In the genomic region with DNA sequence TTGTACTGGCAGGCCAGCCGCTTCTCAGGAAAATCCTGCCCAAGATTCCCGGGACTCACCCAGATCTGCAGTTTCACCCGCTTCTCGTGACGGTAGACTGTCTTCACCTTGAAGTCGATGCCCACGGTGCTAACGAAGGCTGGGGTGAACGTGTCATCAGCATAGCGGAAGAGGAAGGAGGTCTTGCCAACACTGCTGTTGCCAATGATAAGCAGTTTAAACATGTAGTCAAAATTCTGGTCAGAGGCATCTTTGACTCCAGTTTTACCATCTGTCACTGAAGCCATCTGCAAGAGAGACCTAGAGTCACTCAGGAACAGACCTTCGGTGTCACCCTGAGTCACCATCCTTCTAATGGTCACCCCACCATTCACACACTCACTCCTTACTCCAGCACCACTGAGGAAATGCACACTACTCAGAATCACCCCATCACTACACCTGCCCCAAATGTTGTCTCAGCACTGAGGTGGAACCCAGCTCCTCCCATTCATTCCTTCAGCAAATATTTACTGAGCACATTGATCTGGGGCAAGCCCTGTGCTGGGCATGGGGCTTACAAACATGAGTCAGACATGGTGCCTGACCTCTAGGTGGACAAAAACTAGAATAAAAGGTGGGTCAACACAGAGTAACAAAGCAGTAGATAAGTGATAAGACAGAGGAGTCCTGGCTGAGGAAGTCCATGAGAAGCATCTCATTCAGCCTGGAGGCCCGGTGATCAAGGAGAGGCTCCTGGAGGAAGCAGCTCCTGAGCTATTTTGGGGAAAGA, we compare ENCODE assay signal across 24 cellular contexts. TPM values are rescaled to one million over a fixed set of nuclear protein-coding genes. Genes with fewer than 3 reads are reported as not detected.
DNase-seq lines count a peak whose midpoint lies in the region; ATAC-seq, FAIRE-seq and TF ChIP-seq lines count a peak whose summit lies in the region.
"Had no signal": no experiment of that assay in that cellular context is flagged by ENCODE, and none has a peak within 500 bp of the region (broad histone marks: within the 10 kb centered on the region; RNA-seq: fewer than 3 reads in every experiment).

No MANE protein-coding gene starts in this region.

- no peak overlapping the region for H2BK120ac ChIP-seq in H1 (replicated peaks; ENCODE audit: low read depth, low read length)

- H4K20me1 ChIP-seq in HCT116 (ENCODE audit: insufficient read depth), result no peaks in the 10 kb centered on the region
- H4K20me1 ChIP-seq in H1 (replicated peaks in 1 of 2; ENCODE audit: control insufficient read depth in 1 of 2, insufficient read depth in 2 of 2, low read length in 2 of 2), result no peaks in the 10 kb centered on the region

- no peaks in the 10 kb centered on the region for H3K79me2 ChIP-seq in HCT116 (ENCODE audit: insufficient read depth, low read length)
- H3K79me2 ChIP-seq in H1 (ENCODE audit: control insufficient read depth in 1 of 2, insufficient read depth in 2 of 2, low read length in 2 of 2), result peaks cover 0 to 4% of the 10 kb centered on the region in 2 experiments; a peak in 1 of 4 replicates

- no peaks in the 10 kb centered on the region for H3K9me2 ChIP-seq in HCT116 (ENCODE audit: insufficient read depth)

- H3K27me3 ChIP-seq in HCT116 (ENCODE audit: insufficient read depth, low read length) (no peaks in the 10 kb centered on the region), H1 (replicated peaks in 1 of 4; ENCODE audit: control insufficient read depth in 3 of 4, extremely low read depth in 1 of 4, insufficient read depth in 3 of 4, low read length in 3 of 4) (no peaks in the 10 kb centered on the region), small intestine (ENCODE audit: control insufficient read depth in 2 of 2, insufficient read depth in 2 of 2, low read length in 2 of 2) (no peaks in the 10 kb centered on the region)
- H3K27me3 ChIP-seq: adrenal gland, breast epithelium, colonic mucosa had no signal

- H3K23me2 ChIP-seq in H1 (ENCODE audit: low read depth, low read length), result no peaks in the 10 kb centered on the region

- no TSS peak for BruUV-seq in HCT116 (replicated peaks; lab: Mats Ljungman, UMichigan)

- FAIRE-seq in H1 (lab: Jason Lieb, UNC), result no peak
- FAIRE-seq in small intestine (lab: Jason Lieb, UNC), result no peak
- FAIRE-seq: keratinocyte had no signal

- no peak overlapping the region for H4K8ac ChIP-seq in H1 (ENCODE audit: extremely low read depth, insufficient read depth, low read length)

- H2BK15ac ChIP-seq in H1 (ENCODE audit: low read length), result no peak overlapping the region

- TF ChIP-seq POLR2A in HCT116 (IDR thresholded peaks at IDR 0.05; ENCODE audit: borderline replicate concordance, extremely low read depth, insufficient read depth, insufficient read length) (no peak), H1 (IDR thresholded peaks at IDR 0.05; ENCODE audit: control extremely low read depth in 1 of 2, low read depth in 2 of 2, low read length in 2 of 2) (no peak)

- TF ChIP-seq EP300 in H1 (IDR thresholded peaks at IDR 0.05; ENCODE audit: borderline replicate concordance in 1 of 2, low read depth in 2 of 2, low read length in 2 of 2), result no peak

- H3K4me3 ChIP-seq in HCT116 (replicated peaks in 1 of 2; ENCODE audit: low read depth in 1 of 2, low read length in 2 of 2) (no peak overlapping the region), H1 (ENCODE audit: extremely low read depth in 1 of 4, insufficient read depth in 2 of 4, low read depth in 3 of 4, low read length in 4 of 4) (no peak overlapping the region), small intestine (ENCODE audit: low read depth in 1 of 2, low read length in 2 of 2) (no peak overlapping the region)
- H3K4me3 ChIP-seq: adrenal gland, breast epithelium, colonic mucosa, tibial nerve had no signal

- no peak overlapping the region for H3K18ac ChIP-seq in H1 (ENCODE audit: extremely low read depth, low read length)

- H3K4ac ChIP-seq in H1 (replicated peaks; ENCODE audit: insufficient read length, low read depth, low read length), result no peak overlapping the region

- no peak overlapping the region for H3K23ac ChIP-seq in H1 (ENCODE audit: insufficient read length)

- no peak overlapping the region for H3K56ac ChIP-seq in H1 (replicated peaks; ENCODE audit: insufficient read length, low read depth, low read length)

- H3K27ac ChIP-seq in HCT116 (ENCODE audit: low read depth, low read length), result 0 out of 2 replicates have a peak overlapping the region, but pooled peaks have one; percentile 8
- H3K27ac ChIP-seq in H1 (ENCODE audit: low read depth, low read length), result no peak overlapping the region
- H3K27ac ChIP-seq in small intestine (ENCODE audit: low read depth in 1 of 2, low read length in 1 of 2), result no peak overlapping the region
- H3K27ac ChIP-seq: adrenal gland, breast epithelium, colonic mucosa, neutrophil, tibial nerve had no signal

- peak overlapping the region; percentile 66; the same call in 1 of the 2 replicates for H2BK5ac ChIP-seq in H1 (ENCODE audit: low read depth, low read length)

- H3K9me3 ChIP-seq in HCT116 (ENCODE audit: control insufficient read depth in 1 of 2, insufficient read depth in 1 of 2, low read depth in 1 of 2, low read length in 2 of 2) (no peaks in the 10 kb centered on the region), H1 (ENCODE audit: insufficient read depth in 2 of 2, low read depth in 1 of 2, low read length in 1 of 2) (no peaks in the 10 kb centered on the region), small intestine (ENCODE audit: control insufficient read depth, low read depth) (no peaks in the 10 kb centered on the region)
- H3K9me3 ChIP-seq: adrenal gland, breast epithelium, colonic mucosa, neutrophil, tibial nerve had no signal

- CTCF ChIA-PET in HCT116 (lab: Charles Lee) (no interaction called here), H1 (lab: Charles Lee; ENCODE audit: partially characterized antibody) (interaction anchor here (1.1 kb wide), 1 partner anchor 22 kb away, joined by 3 read pairs; no protein-coding TSS in a partner anchor)

- H2AK5ac ChIP-seq in H1 (ENCODE audit: low read depth, low read length), result no peak overlapping the region

- intact Hi-C loops in HCT116 (cut with micrococcal nuclease), result no loop called here

- H4K91ac ChIP-seq in H1 (replicated peaks; ENCODE audit: insufficient read length, low read length), result no peak overlapping the region

- RAD21 ChIA-PET in HCT116 (lab: Charles Lee; ENCODE audit: low non-redundant PET in 1 of 2, low total read pairs in 2 of 2, uncharacterized antibody in 2 of 2, unreplicated experiment in 2 of 2), result no interaction called here

- peaks cover 15 to 29% of the 10 kb centered on the region in 2 experiments; a peak in 3 of 4 replicates for H3K4me1 ChIP-seq in HCT116 (ENCODE audit: control insufficient read depth in 1 of 2, insufficient read depth in 2 of 2, low read length in 2 of 2)
- no peaks in the 10 kb centered on the region for H3K4me1 ChIP-seq in H1 (replicated peaks in 1 of 4; ENCODE audit: control insufficient read depth in 3 of 4, insufficient read depth in 4 of 4, low read length in 3 of 4)
- H3K4me1 ChIP-seq in small intestine (ENCODE audit: control insufficient read depth in 2 of 2, insufficient read depth in 1 of 2, low read depth in 1 of 2, low read length in 1 of 2), result no peaks in the 10 kb centered on the region
- H3K4me1 ChIP-seq: adrenal gland, breast epithelium, colonic mucosa, tibial nerve had no signal

- H3K4me2 ChIP-seq in HCT116 (ENCODE audit: low read length), result peak overlapping the region; percentile 14; the same call in 1 of the 2 replicates
- no peak overlapping the region for H3K4me2 ChIP-seq in H1 (ENCODE audit: insufficient read depth in 1 of 2, low read depth in 2 of 2, low read length in 2 of 2)

- no peak overlapping the region for H2BK20ac ChIP-seq in H1 (ENCODE audit: low read length)

- peaks cover 0 to 4% of the 10 kb centered on the region in 2 experiments; a peak in 2 of 4 replicates for H3K36me3 ChIP-seq in HCT116 (ENCODE audit: control insufficient read depth in 1 of 2, insufficient read depth in 2 of 2, low read length in 2 of 2)
- peaks cover 7 to 61% (median 27%) of the 10 kb centered on the region in 4 experiments for H3K36me3 ChIP-seq in H1 (ENCODE audit: control insufficient read depth in 2 of 4, insufficient read depth in 4 of 4, low read length in 3 of 4)
- H3K36me3 ChIP-seq in small intestine (ENCODE audit: control insufficient read depth in 2 of 2, insufficient read depth in 2 of 2, low read length in 2 of 2), result no peaks in the 10 kb centered on the region
- H3K36me3 ChIP-seq: adrenal gland, breast epithelium, colonic mucosa, neutrophil, tibial nerve had no signal

- H3K14ac ChIP-seq in H1 (ENCODE audit: insufficient read length), result no peak overlapping the region

- DNase-seq in HCT116 (ENCODE audit: low read depth, low spot score) (no peak), NCI-H748 (lab: John Stamatoyannopoulos, UW; ENCODE audit: unreplicated experiment) (peak; percentile 77), H1 (ENCODE audit: low read depth in 1 of 2, low spot score in 2 of 2) (no peak), small intestine (peak; percentile 23), NCI-H82 treated with DMSO at 0.1 percent for 48 hours (lab: John Stamatoyannopoulos, UW; ENCODE audit: unreplicated experiment) (no peak), DMS153 (lab: John Stamatoyannopoulos, UW) (no peak)
- no peak for DNase-seq in stimulated activated CD4-positive, alpha-beta T cell treated with anti-CD3 and anti-CD28 coated beads, Interleukin-12 subunit alpha, Interleukin-12 subunit beta, amount 100 ng/mL, for 4 hours
- DNase-seq: activated B cell treated with CpG ODN at 0.5 μM for 24 hours; activated T-cell treated with anti-CD3 and anti-CD28 coated beads, Interleukin-2, amount 50 U/mL, for 1 hour; adrenal gland; AML-193; colonic mucosa; Karpas-422; MV-4-11; NCI-H1694 treated with DMSO at 0.1 percent for 48 hours; NCI-H446; stimulated activated CD4-positive, alpha-beta T cell treated with anti-CD3 and anti-CD28 coated beads, Interleukin-4, amount 100 ng/mL, for 1 hour; stimulated activated naive CD8-positive, alpha-beta T cell treated with anti-CD3 and anti-CD28 coated beads, Interleukin-15, Interleukin-2, amounts not matched to agents 100 U/mL and 50 U/mL, for 24 hours had no signal

- no peak overlapping the region for H3K9ac ChIP-seq in HCT116 (ENCODE audit: low read length)
- H3K9ac ChIP-seq in H1 (replicated peaks in 1 of 4; ENCODE audit: extremely low read depth in 1 of 4, low read depth in 3 of 4, low read length in 3 of 4), result no peak overlapping the region

- H2AFZ ChIP-seq in HCT116 (ENCODE audit: low read depth, low read length, poor library complexity, severe bottlenecking), result no peak overlapping the region
- H2AFZ ChIP-seq in H1 (ENCODE audit: low read length), result no peak overlapping the region

- POLR2A ChIA-PET in HCT116 (lab: Charles Lee), result no interaction called here
- POLR2A ChIA-PET in H1 (lab: Charles Lee; ENCODE audit: partially characterized antibody), result interaction anchor here (1.1 to 1.6 kb wide), 3 partner anchors 8 to 13 kb away, joined by 3 to 5 read pairs (median 3); no protein-coding TSS in a partner anchor

- no peak overlapping the region for H4K5ac ChIP-seq in H1 (ENCODE audit: insufficient read length, low read depth, low read length)

- TF ChIP-seq RAD21 in HCT116 (IDR thresholded peaks at IDR 0.05; ENCODE audit: low read depth), result no peak
- TF ChIP-seq RAD21 in H1 (IDR thresholded peaks at IDR 0.05 in 1 of 2, conservative IDR thresholded peaks at IDR 0.05 in 1 of 2; ENCODE audit: low read depth in 2 of 2, low read length in 2 of 2), result no peak

- TF ChIP-seq CTCF in HCT116 (IDR thresholded peaks at IDR 0.05 in 2 of 3, conservative IDR thresholded peaks at IDR 0.05 in 1 of 3; ENCODE audit: borderline replicate concordance in 1 of 3, insufficient read depth in 1 of 3, low read depth in 2 of 3, low read length in 2 of 3) (no peak), H1 (IDR thresholded peaks at IDR 0.05; ENCODE audit: control extremely low read depth in 1 of 3, insufficient read depth in 1 of 3, low read depth in 1 of 3, low read length in 3 of 3) (no peak)

- H3K79me1 ChIP-seq in H1 (ENCODE audit: low read depth, low read length), result no peaks in the 10 kb centered on the region

- 91% methylated on average over 12 of the region's 12 CpGs; no CpG with 5 or more reads in 1 of the 2 experiments for WGBS in H1 (ENCODE audit: extremely low coverage in 1 of 2, insufficient coverage in 1 of 2, insufficient read length in 1 of 2, insufficient replicate concordance in 2 of 2, low coverage in 1 of 2, low lambda C conversion rate in 2 of 2, missing lambda C conversion rate in 1 of 2), 2 experiments
- WGBS in small intestine, 3 donors, result 81 to 87% (median 82%) methylated on average over 12 of the region's 12 CpGs

- no peak overlapping the region for H2BK12ac ChIP-seq in H1 (ENCODE audit: low read depth, low read length)

- ATAC-seq in HCT116 (peak; percentile 33), HG02588 (IDR thresholded peaks at IDR 0.05; ENCODE audit: unreplicated experiment) (no peak)
- ATAC-seq: SK-N-SH treated with all-trans-retinoic acid at 6 μM for 48 hours; stimulated activated naive CD8-positive, alpha-beta T cell treated with anti-CD3 and anti-CD28 coated beads, Interleukin-15, Interleukin-2, amounts not matched to agents 100 U/mL and 50 U/mL, for 24 hours had no signal

RNA-seq across cellular contexts. Expression of gene RAB3B, which starts 13.5 kb away (rescaled TPM):
- total RNA-seq in HCT116 (2021; ENCODE audit: unreplicated experiment), result 15.1 TPM
- polyA plus RNA-seq in HCT116 (2012), result 4.9 and 6.3 TPM in 2 replicates
- 36.8 and 37.3 TPM in 2 replicates for total RNA-seq in H1 (2021; fragmentation: NEBNext Ultra II Directional; extraction: Animal tissue kit (Norgen Biotek cat#: 25700))
- polyA plus RNA-seq in H1 (2011; rRNA removed), result 9.4 and 12.5 TPM in 2 replicates
- 10.6 TPM for polyA plus RNA-seq in H1 (2011; cell fraction: cytosol; rRNA removed)
- polyA plus RNA-seq in H1 (2011; cell fraction: nucleus; rRNA removed), result 18.0 TPM
- 16.0 to 24.7 TPM (median 18.6 TPM) in 4 replicates for polyA plus RNA-seq in H1 (2012, experiment 1 of 2)
- 2.1 TPM for polyA plus RNA-seq in H1 (2012, experiment 2 of 2)
- polyA plus RNA-seq in H1 (2013, experiment 1 of 2), result 24.4 TPM
- 20.8 TPM for polyA plus RNA-seq in H1 (2013, experiment 2 of 2)
- 33.9 and 45.6 TPM in 2 replicates for polyA minus RNA-seq in H1 (2011; rRNA and poly(A)+ RNA removed)
- 16.4 TPM for polyA minus RNA-seq in H1 (2011; cell fraction: cytosol; rRNA and poly(A)+ RNA removed)
- 41.2 TPM for polyA minus RNA-seq in H1 (2011; cell fraction: nucleus; rRNA and poly(A)+ RNA removed)
- 1 to 10 TPM in 1 of 3 donors, under 1 TPM in 2; 0.22 to 4.6 (median 0.27) TPM for polyA plus RNA-seq in small intestine

RNA-seq across cellular contexts. Expression of gene KTI12, which starts 56.6 kb away (rescaled TPM):
- 8.2 TPM for total RNA-seq in HCT116 (2021; ENCODE audit: unreplicated experiment)
- 5.9 and 6.4 TPM in 2 replicates for polyA plus RNA-seq in HCT116 (2012)
- 7.5 and 8.3 TPM in 2 replicates for total RNA-seq in H1 (2021; fragmentation: NEBNext Ultra II Directional; extraction: Animal tissue kit (Norgen Biotek cat#: 25700))
- polyA plus RNA-seq in H1 (2011; rRNA removed) (16.2 and 17.0 TPM in 2 replicates), small intestine (1 to 10 TPM; 5.1 to 7.9 (median 5.4) TPM)
- 13.6 TPM for polyA plus RNA-seq in H1 (2011; cell fraction: cytosol; rRNA removed)
- polyA plus RNA-seq in H1 (2011; cell fraction: nucleus; rRNA removed), result 13.9 TPM
- polyA plus RNA-seq in H1 (2012, experiment 1 of 2), result 8.6 to 10.1 TPM (median 9.8 TPM) in 4 replicates
- 13.8 TPM for polyA plus RNA-seq in H1 (2012, experiment 2 of 2)
- 6.9 TPM for polyA plus RNA-seq in H1 (2013, experiment 1 of 2)
- polyA plus RNA-seq in H1 (2013, experiment 2 of 2), result 6.4 TPM
- 7.0 and 8.7 TPM in 2 replicates for polyA minus RNA-seq in H1 (2011; rRNA and poly(A)+ RNA removed)
- 3.7 TPM for polyA minus RNA-seq in H1 (2011; cell fraction: cytosol; rRNA and poly(A)+ RNA removed)
- polyA minus RNA-seq in H1 (2011; cell fraction: nucleus; rRNA and poly(A)+ RNA removed), result 15.0 TPM

Comparison
In these comparisons a context has a peak if more than half of its experiments do, and no peak if none do; other contexts are left out.
1. DNase-seq: peak in NCI-H748 (single experiment) and small intestine (single experiment); none in HCT116 (single experiment), H1 (0 of 2), stimulated activated CD4-positive, alpha-beta T cell treated with anti-CD3 and anti-CD28 coated beads, Interleukin-12 subunit alpha, Interleukin-12 subunit beta, amount 100 ng/mL, for 4 hours (single experiment), NCI-H82 treated with DMSO at 0.1 percent for 48 hours (single experiment) and DMS153 (single experiment).